Comparison of ENCODE assay signal across 8 cellular contexts in the genomic region with DNA sequence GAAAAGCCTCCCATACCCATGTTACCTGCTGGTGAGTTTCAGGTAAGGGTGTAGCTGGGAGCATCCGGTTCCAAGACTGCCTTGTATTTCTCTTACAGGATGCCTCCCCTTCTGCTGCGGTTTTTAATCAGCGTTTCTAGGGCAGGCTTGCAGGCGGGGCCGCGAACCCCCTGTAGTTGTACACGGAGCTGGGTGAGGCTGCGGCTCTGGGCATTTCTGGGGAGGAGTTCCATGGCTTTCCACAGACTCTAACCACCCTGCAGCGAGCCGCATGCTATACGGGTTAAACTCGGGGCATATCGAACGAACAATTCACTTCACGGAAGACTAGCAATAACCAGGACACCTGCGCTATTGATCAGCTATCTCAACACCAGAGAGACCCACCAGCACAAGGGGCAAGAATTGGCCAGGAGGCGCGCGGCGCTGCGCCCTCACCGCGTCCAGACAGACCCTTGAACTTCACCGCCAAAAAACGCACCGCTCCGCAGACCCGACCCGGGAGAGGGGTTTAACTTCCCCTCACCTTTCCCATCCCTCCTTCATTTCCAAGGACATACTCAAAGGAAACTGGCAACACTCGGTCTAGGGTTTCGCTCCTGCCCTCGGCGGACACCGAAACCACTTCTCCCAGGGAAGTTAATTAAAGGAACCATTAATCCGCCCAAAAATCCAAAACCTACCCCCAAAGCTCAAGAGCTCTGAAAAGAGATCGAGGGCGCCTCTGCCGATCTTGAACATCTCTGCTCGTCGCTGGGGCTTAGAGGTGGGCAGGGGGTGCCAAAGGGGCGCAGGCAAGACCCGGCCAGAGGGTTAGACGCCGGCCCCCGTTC. TPM values are rescaled to one million over a fixed set of nuclear protein-coding genes. Genes with fewer than 3 reads are reported as not detected.
DNase-seq lines count a peak whose midpoint lies in the region; ATAC-seq, FAIRE-seq and TF ChIP-seq lines count a peak whose summit lies in the region.

No MANE protein-coding gene starts in this region.

- H3K4me3 Mint-ChIP-seq in natural killer cell treated with Interleukin-12 subunit alpha and Interleukin-12 subunit beta and Interleukin-15 and Interleukin-18, amount 100 ng/mL, for 72 hours = peak overlapping the region; percentile 82

- peaks cover 5 to 10% of the 10 kb centered on the region in 2 donors for H3K27me3 Mint-ChIP-seq in natural killer cell treated with Interleukin-12 subunit alpha and Interleukin-12 subunit beta and Interleukin-15 and Interleukin-18, amount 100 ng/mL, for 72 hours

- H3K36me3 Mint-ChIP-seq in natural killer cell treated with Interleukin-12 subunit alpha and Interleukin-12 subunit beta and Interleukin-15 and Interleukin-18, amount 100 ng/mL, for 72 hours = no peaks in the 10 kb centered on the region

- peak overlapping the region in 1 of 2 donors; percentile 45 for H3K27ac ChIP-seq in coronary artery

- TF ChIP-seq CTCF in coronary artery (IDR thresholded peaks at IDR 0.05) (no peak), GM20000 (IDR thresholded peaks at IDR 0.05; ENCODE audit: extremely low read depth, missing control alignments) (no peak)

- H3K4me3 ChIP-seq in coronary artery = peak overlapping the region; percentile 88

- no peak for ATAC-seq in natural killer cell treated with Interleukin-12 subunit alpha and Interleukin-12 subunit beta and Interleukin-15 and Interleukin-18, amount 100 ng/mL, for 72 hours
- no peak for ATAC-seq in GM19023 (IDR thresholded peaks at IDR 0.05; ENCODE audit: unreplicated experiment)

- FAIRE-seq in RCC 7860 (lab: Jason Lieb, UNC) = peak; percentile 4

- DNase-seq in NCI-H1417 (lab: John Stamatoyannopoulos, UW) (peak; percentile 23 to 57 (median 44)), NCI-H1417 treated with DMSO at 0.1 percent for 48 hours (lab: John Stamatoyannopoulos, UW) (no peak), RCC 7860 (ENCODE audit: low spot score) (peak; percentile 60), coronary artery (ENCODE audit: low spot score) (no peak), GM20000 (ENCODE audit: low spot score) (no peak), medulla oblongata (ENCODE audit: extremely low spot score) (no peak)
- DNase-seq in natural killer cell treated with Interleukin-12 subunit alpha and Interleukin-12 subunit beta and Interleukin-15 and Interleukin-18, amount 100 ng/mL, for 72 hours (ENCODE audit: low spot score) = no peak

- peak overlapping the region; percentile 39 to 40 for H3K27ac Mint-ChIP-seq in natural killer cell treated with Interleukin-12 subunit alpha and Interleukin-12 subunit beta and Interleukin-15 and Interleukin-18, amount 100 ng/mL, for 72 hours

- H3K4me1 Mint-ChIP-seq in natural killer cell treated with Interleukin-12 subunit alpha and Interleukin-12 subunit beta and Interleukin-15 and Interleukin-18, amount 100 ng/mL, for 72 hours (ENCODE audit: low read depth in 2 of 2) = peaks cover 23 to 24% of the 10 kb centered on the region in 2 donors

- H3K9me3 Mint-ChIP-seq in natural killer cell treated with Interleukin-12 subunit alpha and Interleukin-12 subunit beta and Interleukin-15 and Interleukin-18, amount 100 ng/mL, for 72 hours = no peaks in the 10 kb centered on the region

RNA-seq across cellular contexts. Expression of gene TGFA, which starts 0.9 kb away (rescaled TPM):
- 1 to 10 TPM in 1 of 2 donors, under 1 TPM in 1; 0.86 to 1.6 TPM for total RNA-seq in natural killer cell treated with Interleukin-12 subunit alpha and Interleukin-12 subunit beta and Interleukin-15 and Interleukin-18, amount 100 ng/mL, for 72 hours

Comparison
In these comparisons a context has a peak if more than half of its experiments do, and no peak if none do; other contexts are left out.
1. DNase-seq: peak in NCI-H1417 (3 of 3) and RCC 7860 (single experiment); none in NCI-H1417 treated with DMSO at 0.1 percent for 48 hours (single experiment), coronary artery (single experiment), natural killer cell treated with Interleukin-12 subunit alpha and Interleukin-12 subunit beta and Interleukin-15 and Interleukin-18, amount 100 ng/mL, for 72 hours (single experiment), GM20000 (single experiment) and medulla oblongata (single experiment).